In the genomic region with DNA sequence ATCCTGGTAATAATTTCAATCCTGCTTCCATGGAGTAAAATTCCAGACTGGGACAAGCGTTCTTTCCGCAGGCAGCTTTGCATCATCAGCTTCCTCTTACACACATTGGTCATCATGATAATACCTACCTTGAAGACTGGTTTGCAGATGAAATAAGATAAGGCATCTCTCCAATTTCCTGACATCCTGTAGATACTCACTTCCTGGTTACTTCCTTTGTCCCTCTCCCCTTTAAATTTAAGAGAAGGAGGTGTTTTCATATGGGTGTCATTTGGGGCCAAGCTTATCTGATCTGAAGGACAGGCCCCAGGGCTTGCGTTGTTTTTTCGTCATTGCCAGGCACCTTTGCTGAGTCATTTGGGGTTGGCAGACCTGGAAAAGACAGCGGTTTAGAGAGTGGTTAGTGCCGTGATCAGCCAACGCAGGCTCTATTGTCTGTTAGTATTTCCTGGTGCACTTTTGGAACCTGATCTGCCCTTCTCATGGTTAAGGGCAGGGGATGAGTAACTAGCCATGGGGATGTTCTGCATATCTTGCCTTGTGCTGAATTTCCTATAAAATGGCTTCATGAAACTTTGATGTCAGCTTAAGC, we compare ENCODE assay signal across 8 cellular contexts. TPM values are rescaled to one million over a fixed set of nuclear protein-coding genes. Genes with fewer than 3 reads are reported as not detected.
DNase-seq lines count a peak whose midpoint lies in the region; ATAC-seq and TF ChIP-seq lines count a peak whose summit lies in the region.

No MANE protein-coding gene starts in this region.

- DNase-seq in activated CD4-positive, CD25-positive, alpha-beta regulatory T cell (lab: John Stamatoyannopoulos, UW), result no peak
- DNase-seq in activated CD4-positive, alpha-beta T cell treated with anti-CD3 and anti-CD28 coated beads, Interleukin-2, amount 10 ng/mL, durations not matched to agents 24 days and 14 days, result peak; percentile 91
- DNase-seq in erythroblast (lab: John Stamatoyannopoulos, UW), result peak; percentile 29 to 71
- DNase-seq in omental fat pad (ENCODE audit: low spot score), result no peak
- no peak for DNase-seq in CD1c-positive myeloid dendritic cell (ENCODE audit: extremely low spot score)
- no peak for DNase-seq in osteocyte (ENCODE audit: extremely low spot score, unreplicated experiment)

- no peak for TF ChIP-seq POLR2A in erythroblast (IDR thresholded peaks at IDR 0.05; ENCODE audit: low read length)

- TF ChIP-seq CTCF in omental fat pad (IDR thresholded peaks at IDR 0.05) (no peak), osteocyte (IDR thresholded peaks at IDR 0.05) (no peak)

- H3K27me3 Mint-ChIP-seq in activated CD4-positive, alpha-beta T cell treated with anti-CD3 and anti-CD28 coated beads, Interleukin-2, amount 10 ng/mL, durations not matched to agents 24 days and 14 days, result no peaks in the 10 kb centered on the region
- H3K27me3 Mint-ChIP-seq in stimulated activated naive CD8-positive, alpha-beta T cell treated with anti-CD3 and anti-CD28 coated beads, Interleukin-15, Interleukin-2, amounts not matched to agents 100 ng/mL and 50 ng/mL, for 24 hours, result no peaks in the 10 kb centered on the region
- H3K27me3 Mint-ChIP-seq in osteocyte (ENCODE audit: unreplicated experiment), result no peaks in the 10 kb centered on the region

- peak overlapping the region; percentile 82 for H3K4me3 Mint-ChIP-seq in activated CD4-positive, alpha-beta T cell treated with anti-CD3 and anti-CD28 coated beads, Interleukin-2, amount 10 ng/mL, durations not matched to agents 24 days and 14 days
- H3K4me3 Mint-ChIP-seq in stimulated activated naive CD8-positive, alpha-beta T cell treated with anti-CD3 and anti-CD28 coated beads, Interleukin-15, Interleukin-2, amounts not matched to agents 100 ng/mL and 50 ng/mL, for 24 hours, result peak overlapping the region; percentile 84
- H3K4me3 Mint-ChIP-seq in osteocyte (ENCODE audit: unreplicated experiment), result no peak overlapping the region

- H3K9me3 Mint-ChIP-seq in activated CD4-positive, alpha-beta T cell treated with anti-CD3 and anti-CD28 coated beads, Interleukin-2, amount 10 ng/mL, durations not matched to agents 24 days and 14 days, result no peaks in the 10 kb centered on the region
- H3K9me3 Mint-ChIP-seq in stimulated activated naive CD8-positive, alpha-beta T cell treated with anti-CD3 and anti-CD28 coated beads, Interleukin-15, Interleukin-2, amounts not matched to agents 100 ng/mL and 50 ng/mL, for 24 hours, result no peaks in the 10 kb centered on the region
- H3K9me3 Mint-ChIP-seq in osteocyte (ENCODE audit: unreplicated experiment), result no peaks in the 10 kb centered on the region

- intact Hi-C loops in activated CD4-positive, alpha-beta T cell treated with anti-CD3 and anti-CD28 coated beads, Interleukin-2, amount 10 ng/mL, durations not matched to agents 24 days and 14 days (cut with micrococcal nuclease), result loop anchor here (1.0 to 10.0 kb wide), 7 partner anchors 15 to 369 kb away; no protein-coding TSS in a partner anchor

- H3K36me3 Mint-ChIP-seq in activated CD4-positive, alpha-beta T cell treated with anti-CD3 and anti-CD28 coated beads, Interleukin-2, amount 10 ng/mL, durations not matched to agents 24 days and 14 days (ENCODE audit: low read depth), result peaks cover 39% of the 10 kb centered on the region
- peaks cover 31% of the 10 kb centered on the region for H3K36me3 Mint-ChIP-seq in stimulated activated naive CD8-positive, alpha-beta T cell treated with anti-CD3 and anti-CD28 coated beads, Interleukin-15, Interleukin-2, amounts not matched to agents 100 ng/mL and 50 ng/mL, for 24 hours (ENCODE audit: low read depth)
- H3K36me3 Mint-ChIP-seq in osteocyte (ENCODE audit: unreplicated experiment), result no peaks in the 10 kb centered on the region

- peaks cover 79% of the 10 kb centered on the region for H3K4me1 Mint-ChIP-seq in activated CD4-positive, alpha-beta T cell treated with anti-CD3 and anti-CD28 coated beads, Interleukin-2, amount 10 ng/mL, durations not matched to agents 24 days and 14 days
- peaks cover 80% of the 10 kb centered on the region for H3K4me1 Mint-ChIP-seq in stimulated activated naive CD8-positive, alpha-beta T cell treated with anti-CD3 and anti-CD28 coated beads, Interleukin-15, Interleukin-2, amounts not matched to agents 100 ng/mL and 50 ng/mL, for 24 hours (ENCODE audit: low read depth)
- no peaks in the 10 kb centered on the region for H3K4me1 Mint-ChIP-seq in osteocyte (ENCODE audit: unreplicated experiment)

- ATAC-seq in activated CD4-positive, CD25-positive, alpha-beta regulatory T cell treated with anti-CD3 and anti-CD28 coated beads, Interleukin-2, amount 50 U/mL, for 24 hours, result peak; percentile 85 to 87
- ATAC-seq in omental fat pad (ENCODE audit: low FRiP score), result no peak

- peak overlapping the region; percentile 94 for H3K27ac Mint-ChIP-seq in activated CD4-positive, alpha-beta T cell treated with anti-CD3 and anti-CD28 coated beads, Interleukin-2, amount 10 ng/mL, durations not matched to agents 24 days and 14 days
- peak overlapping the region; percentile 98 for H3K27ac Mint-ChIP-seq in stimulated activated naive CD8-positive, alpha-beta T cell treated with anti-CD3 and anti-CD28 coated beads, Interleukin-15, Interleukin-2, amounts not matched to agents 100 ng/mL and 50 ng/mL, for 24 hours
- no peak overlapping the region for H3K27ac Mint-ChIP-seq in osteocyte (ENCODE audit: unreplicated experiment)

RNA-seq across cellular contexts. Expression of a gene that starts 24.1 kb away (rescaled TPM):
- total RNA-seq in activated CD4-positive, alpha-beta T cell treated with anti-CD3 and anti-CD28 coated beads, Interleukin-2, amount 10 ng/mL, durations not matched to agents 24 days and 14 days, result 117 TPM in 2 replicates
- 1 to 10 TPM; 2.1 to 8.5 (median 7.0) TPM for total RNA-seq in omental fat pad
- 1.8 and 1.9 TPM in 2 replicates for total RNA-seq in osteocyte

Comparison
In these comparisons a context has a peak if more than half of its experiments do, and no peak if none do; other contexts are left out.
1. DNase-seq: peak in activated CD4-positive, alpha-beta T cell treated with anti-CD3 and anti-CD28 coated beads, Interleukin-2, amount 10 ng/mL, durations not matched to agents 24 days and 14 days (single experiment) and erythroblast (2 of 2); none in activated CD4-positive, CD25-positive, alpha-beta regulatory T cell (0 of 4), omental fat pad (single experiment), CD1c-positive myeloid dendritic cell (single experiment) and osteocyte (single experiment).
2. RNA of a gene that starts 24.1 kb away (total RNA-seq): 117 TPM in activated CD4-positive, alpha-beta T cell treated with anti-CD3 and anti-CD28 coated beads, Interleukin-2, amount 10 ng/mL, durations not matched to agents 24 days and 14 days; 2.1 to 8.5 TPM in omental fat pad and 1.8 to 1.9 TPM in osteocyte; every median in the first group is over 10 times any median in the second.